13 cellular contexts compared by ENCODE assay signal in genomic region chr3:184085389-184085852, GRCh38. TPM values are rescaled to one million over a fixed set of nuclear protein-coding genes. Genes with fewer than 3 reads are reported as not detected.
DNase-seq lines count a peak whose midpoint lies in the region; ATAC-seq and TF ChIP-seq lines count a peak whose summit lies in the region.
"Had no signal": no experiment of that assay in that cellular context is flagged by ENCODE, and none has a peak within 500 bp of the region (broad histone marks: within the 10 kb centered on the region; RNA-seq: fewer than 3 reads in every experiment).

No MANE protein-coding gene starts in this region.

- CTCF ChIA-PET in activated CD8-positive, alpha-beta T cell treated with anti-CD3 and anti-CD28 coated beads for 36 hours (lab: Charles Lee): no interaction called here

- peak; percentile 64 for ATAC-seq in activated CD8-positive, alpha-beta T cell treated with anti-CD3 and anti-CD28 coated beads for 36 hours
- ATAC-seq in GM18511 (IDR thresholded peaks at IDR 0.05; ENCODE audit: unreplicated experiment): no peak

- peaks cover 11% of the 10 kb centered on the region for H3K9me3 Mint-ChIP-seq in activated CD8-positive, alpha-beta T cell treated with anti-CD3 and anti-CD28 coated beads for 36 hours

- POLR2A ChIA-PET in activated CD8-positive, alpha-beta T cell treated with anti-CD3 and anti-CD28 coated beads for 36 hours (lab: Charles Lee): interaction anchor here (0.6 kb wide), 1 partner anchor 673 kb away, joined by 3 read pairs; no protein-coding TSS in a partner anchor

- H3K27ac ChIP-seq in mesodermal cell (ENCODE audit: low read depth, low read length, severe bottlenecking): peak overlapping the region; percentile 26

- no peaks in the 10 kb centered on the region for H3K36me3 ChIP-seq in mesodermal cell (ENCODE audit: control insufficient read depth, insufficient read depth, low read length)

- WGBS in mesodermal cell (ENCODE audit: insufficient coverage in 2 of 2), 2 experiments: 78 to 88% methylated on average over 2 to 3 of the region's 3 CpGs

- DNase-seq in SIG-M5 treated with dmso at 0.1 percent for 504 hours (lab: John Stamatoyannopoulos, UW; ENCODE audit: unreplicated experiment) (peak; percentile 57), SIG-M5 (lab: John Stamatoyannopoulos, UW) (no peak), LoVo (ENCODE audit: low spot score) (peak; percentile 9), NCI-H2196 treated with DMSO at 0.1 percent for 48 hours (lab: John Stamatoyannopoulos, UW; ENCODE audit: unreplicated experiment) (no peak), globus pallidus (ENCODE audit: low spot score) (no peak)
- no peak for DNase-seq in activated CD8-positive, alpha-beta T cell treated with anti-CD3 and anti-CD28 coated beads for 36 hours
- DNase-seq: hypothalamus had no signal

- peaks cover 6% of the 10 kb centered on the region for H3K9me3 ChIP-seq in mesodermal cell (ENCODE audit: control insufficient read depth, low read length)

- TF ChIP-seq CTCF in activated CD8-positive, alpha-beta T cell treated with anti-CD3 and anti-CD28 coated beads for 36 hours (IDR thresholded peaks at IDR 0.05): no peak

- H3K4me1 Mint-ChIP-seq in activated CD8-positive, alpha-beta T cell treated with anti-CD3 and anti-CD28 coated beads for 36 hours (ENCODE audit: low read depth): peaks cover 6% of the 10 kb centered on the region

- no peaks in the 10 kb centered on the region for H3K4me1 ChIP-seq in mesodermal cell (ENCODE audit: control insufficient read depth, insufficient read depth, low read length, poor library complexity, severe bottlenecking)

- intact Hi-C loops in activated CD8-positive, alpha-beta T cell treated with anti-CD3 and anti-CD28 coated beads for 36 hours (cut with micrococcal nuclease): no loop called here

- no peak overlapping the region for H3K4me3 ChIP-seq in mesodermal cell (ENCODE audit: extremely low read depth, insufficient read depth, low read length, poor library complexity, severe bottlenecking)

- no peak overlapping the region for H3K4me3 Mint-ChIP-seq in activated CD8-positive, alpha-beta T cell treated with anti-CD3 and anti-CD28 coated beads for 36 hours

- H3K27ac Mint-ChIP-seq in activated CD8-positive, alpha-beta T cell treated with anti-CD3 and anti-CD28 coated beads for 36 hours: no peak overlapping the region

- H3K36me3 Mint-ChIP-seq in activated CD8-positive, alpha-beta T cell treated with anti-CD3 and anti-CD28 coated beads for 36 hours (ENCODE audit: low read depth): no peaks in the 10 kb centered on the region

- H3K27me3 Mint-ChIP-seq in activated CD8-positive, alpha-beta T cell treated with anti-CD3 and anti-CD28 coated beads for 36 hours: no peaks in the 10 kb centered on the region

RNA-seq across cellular contexts. Expression of gene HTR3E, which starts 11.4 kb away (rescaled TPM):
- total RNA-seq in activated CD8-positive, alpha-beta T cell treated with anti-CD3 and anti-CD28 coated beads for 36 hours: not detected
- not detected for polyA plus RNA-seq in mesodermal cell (2013, experiment 1 of 2)
- polyA plus RNA-seq in mesodermal cell (2013, experiment 2 of 2): not detected
- total RNA-seq: chondrocyte, LHCN-M2, skeletal muscle tissue had no signal
- polyA plus RNA-seq: AG04450 had no signal

RNA-seq across cellular contexts. Expression of gene HTR3C, which starts 32.6 kb away (rescaled TPM):
- not detected for total RNA-seq in activated CD8-positive, alpha-beta T cell treated with anti-CD3 and anti-CD28 coated beads for 36 hours
- polyA plus RNA-seq in mesodermal cell (2013, experiment 1 of 2): not detected
- polyA plus RNA-seq in mesodermal cell (2013, experiment 2 of 2): 0.25 TPM
- total RNA-seq: chondrocyte, LHCN-M2, skeletal muscle tissue had no signal
- polyA plus RNA-seq: AG04450 had no signal

RNA-seq across cellular contexts. Expression of gene EIF2B5, which starts 49.7 kb away (rescaled TPM):
- total RNA-seq in activated CD8-positive, alpha-beta T cell treated with anti-CD3 and anti-CD28 coated beads for 36 hours: 10 to 100 TPM; 59.9 to 64.0 TPM
- polyA plus RNA-seq in mesodermal cell (2013, experiment 1 of 2): 39.7 TPM
- 34.4 TPM for polyA plus RNA-seq in mesodermal cell (2013, experiment 2 of 2)

RNA-seq across cellular contexts. Expression of gene HTR3D, which starts 53.9 kb away (rescaled TPM):
- not detected for total RNA-seq in activated CD8-positive, alpha-beta T cell treated with anti-CD3 and anti-CD28 coated beads for 36 hours
- polyA plus RNA-seq in mesodermal cell (2013, experiment 1 of 2): not detected
- polyA plus RNA-seq in mesodermal cell (2013, experiment 2 of 2): not detected
- total RNA-seq: chondrocyte, LHCN-M2, skeletal muscle tissue had no signal
- polyA plus RNA-seq: AG04450 had no signal

Comparison
In these comparisons a context has a peak if more than half of its experiments do, and no peak if none do; other contexts are left out.
1. DNase-seq: peak in SIG-M5 treated with dmso at 0.1 percent for 504 hours (single experiment) and LoVo (single experiment); none in SIG-M5 (single experiment), activated CD8-positive, alpha-beta T cell treated with anti-CD3 and anti-CD28 coated beads for 36 hours (single experiment), NCI-H2196 treated with DMSO at 0.1 percent for 48 hours (single experiment) and globus pallidus (single experiment).